9 cellular contexts compared by ENCODE assay signal in genomic region chr7:90736968-90737939, GRCh38.
DNase-seq lines count a peak whose midpoint lies in the region; ATAC-seq, FAIRE-seq and TF ChIP-seq lines count a peak whose summit lies in the region.
"Had no signal": no experiment of that assay in that cellular context is flagged by ENCODE, and none has a peak within 500 bp of the region (broad histone marks: within the 10 kb centered on the region; RNA-seq: fewer than 3 reads in every experiment).

No MANE protein-coding gene starts in this region.

- no peaks in the 10 kb centered on the region for H3K27me3 ChIP-seq in effector memory CD4-positive, alpha-beta T cell (replicated peaks; ENCODE audit: control insufficient read depth, insufficient read depth, low read length, poor library complexity, severe bottlenecking)
- H3K27me3 ChIP-seq: esophagus squamous epithelium had no signal

- no peaks in the 10 kb centered on the region for H3K36me3 Mint-ChIP-seq in effector memory CD8-positive, alpha-beta T cell (ENCODE audit: insufficient read depth)

- no peaks in the 10 kb centered on the region for H3K36me3 ChIP-seq in effector memory CD4-positive, alpha-beta T cell (ENCODE audit: control insufficient read depth, insufficient read depth, low read length)

- no peak overlapping the region for H3K4me3 ChIP-seq in effector memory CD4-positive, alpha-beta T cell (ENCODE audit: insufficient read depth, low read depth, low read length, poor library complexity, severe bottlenecking)
- H3K4me3 ChIP-seq: esophagus squamous epithelium had no signal

- no peak overlapping the region for H3K27ac ChIP-seq in effector memory CD4-positive, alpha-beta T cell (ENCODE audit: insufficient read depth, low read length, poor library complexity, severe bottlenecking)
- H3K27ac ChIP-seq: esophagus squamous epithelium had no signal

- H3K4me1 ChIP-seq in effector memory CD4-positive, alpha-beta T cell (ENCODE audit: control insufficient read depth, insufficient read depth, low read length, poor library complexity, severe bottlenecking), result no peaks in the 10 kb centered on the region
- H3K4me1 ChIP-seq: esophagus squamous epithelium had no signal

- H3K9me3 ChIP-seq in effector memory CD4-positive, alpha-beta T cell (ENCODE audit: control insufficient read depth, low read length), result no peaks in the 10 kb centered on the region

- peaks cover 10 to 14% of the 10 kb centered on the region in 2 donors for H3K9me3 Mint-ChIP-seq in effector memory CD8-positive, alpha-beta T cell

- DNase-seq in effector memory CD8-positive, alpha-beta T cell, result no peak
- no peak for DNase-seq in stimulated activated naive CD4-positive, alpha-beta T cell (lab: John Stamatoyannopoulos, UW)
- no peak for DNase-seq in activated CD4-positive, alpha-beta T cell treated with anti-CD3 and anti-CD28 coated beads, Interleukin-2, amount 50 U/mL, for 4 hours
- no peak for DNase-seq in H54 (ENCODE audit: insufficient read length, low spot score)
- no peak for DNase-seq in effector memory CD4-positive, alpha-beta T cell
- DNase-seq: esophagus squamous epithelium had no signal

- H3K4me3 Mint-ChIP-seq in effector memory CD8-positive, alpha-beta T cell, result no peak overlapping the region

- no peak overlapping the region for H3K27ac Mint-ChIP-seq in effector memory CD8-positive, alpha-beta T cell

- FAIRE-seq in H54 (lab: Jason Lieb, UNC), result no peak

- no peaks in the 10 kb centered on the region for H3K4me1 Mint-ChIP-seq in effector memory CD8-positive, alpha-beta T cell (ENCODE audit: low read depth in 2 of 2)

- ATAC-seq in GM18511 (IDR thresholded peaks at IDR 0.05; ENCODE audit: unreplicated experiment), result peak; percentile 96
- ATAC-seq in GM21576 (IDR thresholded peaks at IDR 0.05; ENCODE audit: unreplicated experiment), result peak; percentile 97
- peak; percentile 91 for ATAC-seq in HG03460 (IDR thresholded peaks at IDR 0.05; ENCODE audit: unreplicated experiment)
- ATAC-seq in effector memory CD8-positive, alpha-beta T cell (replicated peaks), result peak; percentile 26

- H3K27me3 Mint-ChIP-seq in effector memory CD8-positive, alpha-beta T cell, result no peaks in the 10 kb centered on the region

- no peak for TF ChIP-seq POLR2A in H54 (IDR thresholded peaks at IDR 0.05; ENCODE audit: low read depth, low read length)

Comparison
In these comparisons a context has a peak if more than half of its experiments do, and no peak if none do; other contexts are left out.
1. ATAC-seq: peak in every context shown above with its lines; median percentile 97 in GM21576; 96 in GM18511; 91 in HG03460; 26 in effector memory CD8-positive, alpha-beta T cell.